8 cellular contexts compared by ENCODE assay signal in genomic region chr9:91192379-91192775, GRCh38.
DNase-seq lines count a peak whose midpoint lies in the region; ATAC-seq and TF ChIP-seq lines count a peak whose summit lies in the region.

No MANE protein-coding gene starts in this region.

- H3K4me3 Mint-ChIP-seq in CD14-positive monocyte, result peak overlapping the region in 1 of 2 donors; percentile 39

- H3K4me1 Mint-ChIP-seq in CD14-positive monocyte, result peaks cover 59% of the 10 kb centered on the region

- H3K4me3 ChIP-seq in KMS-11 (IDR thresholded peaks at IDR 0.05; ENCODE audit: insufficient read depth, low read depth, low read length) (no peak overlapping the region), mucosa of stomach (ENCODE audit: low read length) (no peak overlapping the region)

- H3K36me3 ChIP-seq in KMS-11 (ENCODE audit: insufficient read depth), result no peaks in the 10 kb centered on the region
- no peaks in the 10 kb centered on the region for H3K36me3 ChIP-seq in mucosa of stomach (ENCODE audit: control insufficient read depth, insufficient read depth, low read length)

- peaks cover 4 to 11% (median 6%) of the 10 kb centered on the region in 7 donors for H3K9me3 Mint-ChIP-seq in CD14-positive monocyte

- ATAC-seq in HG02884 (IDR thresholded peaks at IDR 0.05; ENCODE audit: unreplicated experiment), result no peak

- H3K9ac ChIP-seq in KMS-11 (peak overlapping the region; percentile 96), mucosa of stomach (ENCODE audit: low read length) (peak overlapping the region; percentile 16)

- H2AFZ ChIP-seq in KMS-11 (ENCODE audit: low read depth), result no peak overlapping the region

- H3K27me3 ChIP-seq in KMS-11 (ENCODE audit: insufficient read depth, low read depth) (no peaks in the 10 kb centered on the region), mucosa of stomach (ENCODE audit: control insufficient read depth, insufficient read depth, low read length) (no peaks in the 10 kb centered on the region)

- peaks cover 0 to 1% (median 0%) of the 10 kb centered on the region in 3 donors for H3K27me3 Mint-ChIP-seq in CD14-positive monocyte (ENCODE audit: low read depth in 3 of 3)

- H3K4me2 ChIP-seq in KMS-11, result peak overlapping the region; percentile 97

- peak overlapping the region; percentile 66 to 97 (median 92) for H3K27ac Mint-ChIP-seq in CD14-positive monocyte

- H4K20me1 ChIP-seq in KMS-11 (ENCODE audit: insufficient read depth), result no peaks in the 10 kb centered on the region

- H3K79me2 ChIP-seq in KMS-11 (ENCODE audit: insufficient read depth, low read depth), result 0 out of 2 replicates have a peak, but pooled peaks cover 6% of the 10 kb centered on the region

- TF ChIP-seq CTCF in CD14-positive monocyte (IDR thresholded peaks at IDR 0.05) (no peak), KMS-11 (conservative IDR thresholded peaks at IDR 0.05; ENCODE audit: low read depth, low read length) (0 out of 2 replicates have a peak, but pooled peaks have one; percentile 2)

- peak overlapping the region; percentile 99 for H3K27ac ChIP-seq in KMS-11

- peaks cover 3 to 4% of the 10 kb centered on the region in 2 donors for H3K36me3 Mint-ChIP-seq in CD14-positive monocyte

- H3K4me1 ChIP-seq in KMS-11 (ENCODE audit: low read depth, poor library complexity, severe bottlenecking) (peaks cover 59% of the 10 kb centered on the region), mucosa of stomach (ENCODE audit: control insufficient read depth, insufficient read depth, low read length) (peaks cover 39% of the 10 kb centered on the region)

- DNase-seq in CD14-positive monocyte (ENCODE audit: low spot score) (no peak), astrocyte of the hippocampus (ENCODE audit: low read depth, low spot score) (peak; percentile 23), NCI-H526 (lab: John Stamatoyannopoulos, UW) (no peak), SKM-1 treated with dmso at 0.1 percent for 144 hours (lab: John Stamatoyannopoulos, UW; ENCODE audit: unreplicated experiment) (no peak)
- DNase-seq in stimulated activated CD4-positive, alpha-beta T cell treated with anti-CD3 and anti-CD28 coated beads, Interleukin-12 subunit alpha, Interleukin-12 subunit beta, amount 100 ng/mL, for 4 hours, result no peak

- intact Hi-C loops in CD14-positive monocyte (cut with micrococcal nuclease), result loop anchor here (2.0 to 10.0 kb wide), 9 partner anchors 28 to 230 kb away; partner anchors contain the start of gene NFIL3 (in 1 of the 2)

- no peaks in the 10 kb centered on the region for H3K9me3 ChIP-seq in mucosa of stomach (ENCODE audit: control insufficient read depth, low read length)
